ENCODE assay signal across 9 cellular contexts in genomic region chr3:29649815-29650547, GRCh38.
DNase-seq lines count a peak whose midpoint lies in the region; ATAC-seq, FAIRE-seq and TF ChIP-seq lines count a peak whose summit lies in the region.
"Had no signal": no experiment of that assay in that cellular context is flagged by ENCODE, and none has a peak within 500 bp of the region (broad histone marks: within the 10 kb centered on the region; RNA-seq: fewer than 3 reads in every experiment).

No MANE protein-coding gene starts in this region.

- no peaks in the 10 kb centered on the region for H3K79me1 ChIP-seq in neuronal stem cell (ENCODE audit: low read depth, low read length)

- no peak overlapping the region for H3K9ac ChIP-seq in neuronal stem cell (ENCODE audit: low read depth, low read length, poor library complexity)

- no peak overlapping the region for H2BK12ac ChIP-seq in neuronal stem cell (ENCODE audit: low read length)

- H2BK120ac ChIP-seq in neuronal stem cell (ENCODE audit: low read depth, low read length) = no peak overlapping the region

- intact Hi-C loops in left ventricle myocardium superior (cut with micrococcal nuclease) = no loop called here

- no peak overlapping the region for H4K91ac ChIP-seq in neuronal stem cell (ENCODE audit: low read depth, low read length, poor library complexity)

- H2AFZ ChIP-seq in neuronal stem cell (ENCODE audit: low read length) = no peak overlapping the region

- DNase-seq in GM12892 (ENCODE audit: insufficient read length) (no peak), H54 (ENCODE audit: insufficient read length, low spot score) (peak; percentile 11), NCI-H510A (lab: John Stamatoyannopoulos, UW) (peak; percentile 18), left ventricle myocardium superior (no peak), T-helper 9 cell (no peak), neuronal stem cell (ENCODE audit: low spot score) (no peak)
- DNase-seq: NCI-H526 treated with DMSO at 0.1 percent for 48 hours had no signal

- H3K18ac ChIP-seq in neuronal stem cell (ENCODE audit: low read length) = no peak overlapping the region

- no peak overlapping the region for H3K4me2 ChIP-seq in neuronal stem cell (ENCODE audit: insufficient read depth, low read length, poor library complexity, severe bottlenecking)

- no peak overlapping the region for H2AK5ac ChIP-seq in neuronal stem cell (ENCODE audit: low read depth, low read length)

- H3K4me1 ChIP-seq in neuronal stem cell (ENCODE audit: control insufficient read depth in 2 of 2, insufficient read depth in 1 of 2, low read depth in 1 of 2, low read length in 2 of 2) = peaks cover 0 to 3% of the 10 kb centered on the region in 2 donors

- ATAC-seq in left ventricle myocardium superior = peak; percentile 35
- no peak for ATAC-seq in HG02970 (IDR thresholded peaks at IDR 0.05; ENCODE audit: low FRiP score, unreplicated experiment)
- no peak for ATAC-seq in GM18873 (IDR thresholded peaks at IDR 0.05; ENCODE audit: low FRiP score, unreplicated experiment)

- no peak overlapping the region for H3K23ac ChIP-seq in neuronal stem cell (ENCODE audit: low read depth, low read length, poor library complexity)

- no peak overlapping the region for H2BK15ac ChIP-seq in neuronal stem cell (ENCODE audit: low read length)

- H3K4ac ChIP-seq in neuronal stem cell (ENCODE audit: low read length) = no peak overlapping the region

- H3K4me3 ChIP-seq in neuronal stem cell (ENCODE audit: low read length in 2 of 2) = no peak overlapping the region

- H2BK5ac ChIP-seq in neuronal stem cell (ENCODE audit: low read length) = no peak overlapping the region

- peak; percentile 24 for FAIRE-seq in GM12892 (lab: Jason Lieb, UNC)
- FAIRE-seq in H54 (lab: Jason Lieb, UNC) = peak; percentile 97

- no peak overlapping the region for H4K8ac ChIP-seq in neuronal stem cell (ENCODE audit: low read depth, low read length)

- no peak overlapping the region for H3K27ac ChIP-seq in neuronal stem cell (replicated peaks; ENCODE audit: low read length)

- TF ChIP-seq POLR2A in GM12892 (IDR thresholded peaks at IDR 0.05; ENCODE audit: low read depth, low read length) (no peak), H54 (IDR thresholded peaks at IDR 0.05; ENCODE audit: low read depth, low read length) (no peak)

- H3K27me3 ChIP-seq in neuronal stem cell (ENCODE audit: control insufficient read depth in 3 of 3, insufficient read depth in 3 of 3, low read depth in 1 of 3, low read length in 3 of 3) = no peaks in the 10 kb centered on the region

- H3K14ac ChIP-seq in neuronal stem cell (ENCODE audit: low read length) = no peak overlapping the region

- H3K36me3 ChIP-seq in neuronal stem cell (replicated peaks in 1 of 2; ENCODE audit: control insufficient read depth in 2 of 2, insufficient read depth in 2 of 2, low read length in 2 of 2) = no peaks in the 10 kb centered on the region

- no CpG with 5 or more reads among the region's 6 CpGs for WGBS in neuronal stem cell (ENCODE audit: extremely low coverage in 2 of 2, insufficient read length in 2 of 2, insufficient replicate concordance in 1 of 2), 2 donors

- H3K9me3 ChIP-seq in neuronal stem cell (replicated peaks in 1 of 2; ENCODE audit: control insufficient read depth in 2 of 2, insufficient read depth in 1 of 2, low read depth in 1 of 2, low read length in 2 of 2) = no peaks in the 10 kb centered on the region

Comparison
In these comparisons a context has a peak if more than half of its experiments do, and no peak if none do; other contexts are left out.
1. DNase-seq: peak in H54 (single experiment) and NCI-H510A (single experiment); none in GM12892 (single experiment), left ventricle myocardium superior (single experiment), T-helper 9 cell (single experiment) and neuronal stem cell (single experiment).